In genomic region chr13:48429886-48430285, GRCh38 we compare ENCODE assay signal across 24 cellular contexts.
DNase-seq lines count a peak whose midpoint lies in the region; ATAC-seq, FAIRE-seq and TF ChIP-seq lines count a peak whose summit lies in the region.
"Had no signal": no experiment of that assay in that cellular context is flagged by ENCODE, and none has a peak within 500 bp of the region (broad histone marks: within the 10 kb centered on the region; RNA-seq: fewer than 3 reads in every experiment).

No MANE protein-coding gene starts in this region.

- no peaks in the 10 kb centered on the region for H3K9me3 ChIP-seq in OCI-LY3 (ENCODE audit: insufficient read depth, low read length)
- H3K9me3 ChIP-seq: A549, BE2C, left lung, mucosa of descending colon, sigmoid colon, upper lobe of left lung had no signal

- H2AFZ ChIP-seq in OCI-LY3 (ENCODE audit: low read depth, low read length) = no peak overlapping the region

- DNase-seq in GM12864 (ENCODE audit: low read depth) (peak; percentile 16), GM19239 (ENCODE audit: insufficient read length, low spot score) (no peak), RKO (ENCODE audit: low spot score) (no peak), NCI-H2081 treated with DMSO at 0.1 percent for 48 hours (lab: John Stamatoyannopoulos, UW) (no peak), NCI-H1436 (lab: John Stamatoyannopoulos, UW) (no peak), SKM-1 treated with dmso at 0.1 percent for 144 hours (lab: John Stamatoyannopoulos, UW; ENCODE audit: unreplicated experiment) (no peak)
- DNase-seq: activated CD4-positive, alpha-beta T cell treated with anti-CD3 and anti-CD28 coated beads, Interleukin-2, amount 50 U/mL, for 48 hours; activated CD4-positive, CD25-positive, alpha-beta regulatory T cell; activated CD8-positive, alpha-beta memory T cell treated with anti-CD3 and anti-CD28 coated beads, Interleukin-2, amount 50 U/mL, for 48 hours; BE2C; effector CD4-positive, alpha-beta T cell; EL; foreskin keratinocyte; immature natural killer cell; left lung; mucosa of descending colon; NCI-H69; posterior cingulate gyrus; stimulated activated CD4-positive, alpha-beta T cell treated with anti-CD3 and anti-CD28 coated beads, Interleukin-15, amount 100 ng/mL, for 24 hours; upper lobe of left lung had no signal

- peaks cover 14% of the 10 kb centered on the region for H3K36me3 ChIP-seq in OCI-LY3 (replicated peaks; ENCODE audit: low read depth, low read length)
- H3K36me3 ChIP-seq: BE2C, left lung, sigmoid colon, upper lobe of left lung had no signal

- peak; percentile 61 for FAIRE-seq in GM19239 (lab: Jason Lieb, UNC)
- FAIRE-seq: A549 had no signal

- no peak overlapping the region for H3K9ac ChIP-seq in OCI-LY3 (ENCODE audit: low read length)

- no peaks in the 10 kb centered on the region for H4K20me1 ChIP-seq in OCI-LY3 (ENCODE audit: insufficient read depth, low read length)

- peak; percentile 60 for ATAC-seq in HG02678 (IDR thresholded peaks at IDR 0.05; ENCODE audit: unreplicated experiment)
- ATAC-seq: A549, foreskin keratinocyte, left lung, mucosa of descending colon had no signal

- TF ChIP-seq CTCF in GM12864 (IDR thresholded peaks at IDR 0.05; ENCODE audit: low read depth, low read length, missing control alignments) (no peak), OCI-LY3 (IDR thresholded peaks at IDR 0.05; ENCODE audit: low read depth, low read length) (no peak)

- no peak overlapping the region for H3K27ac ChIP-seq in OCI-LY3 (ENCODE audit: low read length)
- H3K27ac ChIP-seq: A549, foreskin keratinocyte, left lung, sigmoid colon, upper lobe of left lung had no signal

- no peaks in the 10 kb centered on the region for H3K27me3 ChIP-seq in OCI-LY3 (ENCODE audit: low read depth, low read length)
- H3K27me3 ChIP-seq: BE2C, foreskin keratinocyte, left lung, sigmoid colon, upper lobe of left lung had no signal

- peaks cover 20% of the 10 kb centered on the region for H3K4me1 ChIP-seq in OCI-LY3 (ENCODE audit: low read length)
- H3K4me1 ChIP-seq: A549, BE2C, foreskin keratinocyte had no signal

- no peak overlapping the region for H3K4me3 ChIP-seq in GM12864 (ENCODE audit: low read depth, low read length)
- no peak overlapping the region for H3K4me3 ChIP-seq in OCI-LY3 (ENCODE audit: low read length)
- H3K4me3 ChIP-seq: A549, left lung, mucosa of descending colon, sigmoid colon, upper lobe of left lung had no signal

- no peaks in the 10 kb centered on the region; the same call in 1 of the 2 replicates for H3K79me2 ChIP-seq in OCI-LY3 (ENCODE audit: low read length)

- H3K4me2 ChIP-seq in OCI-LY3 (ENCODE audit: low read length) = peak overlapping the region; percentile 25; the same call in 1 of the 2 replicates
- H3K4me2 ChIP-seq: A549 had no signal
